In the genomic region with DNA sequence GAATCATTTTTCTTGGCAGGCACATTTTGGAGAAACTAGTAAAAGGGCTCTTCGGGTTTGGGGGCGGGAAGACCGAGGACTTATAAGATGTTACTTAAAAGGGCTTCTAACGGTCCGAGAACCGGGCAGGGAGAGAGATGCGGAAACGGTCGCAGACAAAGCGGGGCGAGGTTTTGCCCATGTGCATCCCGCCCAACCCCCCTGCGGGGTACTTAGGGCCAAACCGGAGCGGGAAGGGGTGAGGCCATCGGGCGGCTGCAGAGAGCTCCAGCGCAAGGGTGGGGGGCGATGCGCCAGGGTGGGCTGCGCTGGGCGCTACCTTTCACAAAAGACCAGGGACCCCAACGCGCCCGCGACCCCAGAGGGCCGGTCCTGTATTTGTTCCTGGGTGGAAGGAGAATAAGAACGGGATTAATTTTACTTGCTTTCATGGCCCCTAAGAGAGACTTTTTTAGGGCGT, we compare ENCODE assay signal across 8 cellular contexts. TPM values are rescaled to one million over a fixed set of nuclear protein-coding genes. Genes with fewer than 3 reads are reported as not detected.
DNase-seq lines count a peak whose midpoint lies in the region; ATAC-seq and TF ChIP-seq lines count a peak whose summit lies in the region.

No MANE protein-coding gene starts in this region.

- H4K5ac ChIP-seq in IMR-90 (ENCODE audit: low read depth, low read length): peak overlapping the region; percentile 80

- peak overlapping the region; percentile 53 for H2BK120ac ChIP-seq in IMR-90 (ENCODE audit: low read depth, low read length)

- BruUV-seq in IMR-90 (replicated peaks; lab: Mats Ljungman, UMichigan): no TSS peak

- H2BK20ac ChIP-seq in IMR-90 (ENCODE audit: low read depth, low read length): no peak overlapping the region

- peak overlapping the region; percentile 98 for H3K14ac ChIP-seq in IMR-90 (replicated peaks; ENCODE audit: low read depth, low read length)

- H2BK5ac ChIP-seq in IMR-90 (ENCODE audit: low read depth, low read length, poor library complexity, severe bottlenecking): peak overlapping the region; percentile 91

- H3K9me3 Mint-ChIP-seq in activated naive CD4-positive, alpha-beta T cell treated with anti-CD3 and anti-CD28 coated beads, Interleukin-2, amount 50 U/mL, for 24 hours: no peaks in the 10 kb centered on the region
- H3K9me3 Mint-ChIP-seq in osteocyte (ENCODE audit: unreplicated experiment): no peaks in the 10 kb centered on the region

- peaks cover 24% of the 10 kb centered on the region for H3K36me3 Mint-ChIP-seq in activated naive CD4-positive, alpha-beta T cell treated with anti-CD3 and anti-CD28 coated beads, Interleukin-2, amount 50 U/mL, for 24 hours
- peaks cover 43% of the 10 kb centered on the region for H3K36me3 Mint-ChIP-seq in osteocyte (ENCODE audit: unreplicated experiment)

- H3K27ac Mint-ChIP-seq in activated naive CD4-positive, alpha-beta T cell treated with anti-CD3 and anti-CD28 coated beads, Interleukin-2, amount 50 U/mL, for 24 hours: peak overlapping the region; percentile 95
- H3K27ac Mint-ChIP-seq in osteocyte (ENCODE audit: unreplicated experiment): peak overlapping the region; percentile 96

- dilution Hi-C loops in IMR-90 (cut with HindIII; ENCODE audit: low sequenced_read_pairs, unreplicated experiment): no loop called here

- POLR2A ChIA-PET in IMR-90 (lab: Charles Lee; ENCODE audit: unreplicated experiment): interaction anchor here (0.6 to 1.9 kb wide), 8 partner anchors 25 to 1356 kb away, joined by 3 to 6 read pairs (median 5); no protein-coding TSS in a partner anchor
- POLR2A ChIA-PET in RWPE1 (lab: Yijun Ruan, JAX; ENCODE audit: low non-redundant PET): interaction anchor here (1.0 to 1.2 kb wide), 2 partner anchors 33 to 35 kb away, joined by 3 to 4 read pairs; no protein-coding TSS in a partner anchor

- no peaks in the 10 kb centered on the region for H3K27me3 ChIP-seq in IMR-90 (ENCODE audit: control insufficient read depth, insufficient read depth, low read length)

- H3K18ac ChIP-seq in IMR-90 (ENCODE audit: low read depth, low read length): peak overlapping the region; percentile 35

- peak overlapping the region; percentile 97 for H3K9ac ChIP-seq in IMR-90 (ENCODE audit: low read depth, low read length)

- no peak for TF ChIP-seq POLR2A in IMR-90 (IDR thresholded peaks at IDR 0.05; ENCODE audit: low read depth, low read length)

- in situ Hi-C loops in IMR-90 (cut with MboI; ENCODE audit: low sequenced_read_pairs): loop anchor here (5.0 kb wide), 1 partner anchor 38 kb away; no protein-coding TSS in a partner anchor

- peak overlapping the region; percentile 100 for H3K56ac ChIP-seq in IMR-90 (ENCODE audit: extremely low read depth, insufficient read depth, low read length)

- no peaks in the 10 kb centered on the region for H3K9me3 ChIP-seq in IMR-90 (ENCODE audit: control insufficient read depth, insufficient read depth, low read length)

- WGBS in IMR-90 (ENCODE audit: extremely low coverage in 2 of 2, insufficient read length in 1 of 2), 2 experiments: 0% methylated on average over 7 of the region's 29 CpGs; no CpG with 5 or more reads in 1 of the 2 experiments

- peak overlapping the region; percentile 85 for H3K23ac ChIP-seq in IMR-90 (ENCODE audit: low read depth, low read length)

- ATAC-seq in IMR-90 (ENCODE audit: low read depth) (no peak), Right ventricle myocardium inferior (peak; percentile 11)

- no peak overlapping the region for H2BK15ac ChIP-seq in IMR-90 (ENCODE audit: low read depth, low read length)

- H2AK9ac ChIP-seq in IMR-90 (replicated peaks; ENCODE audit: low read depth, low read length, poor library complexity): peak overlapping the region; percentile 95

- peaks cover 60% of the 10 kb centered on the region for H3K4me1 Mint-ChIP-seq in activated naive CD4-positive, alpha-beta T cell treated with anti-CD3 and anti-CD28 coated beads, Interleukin-2, amount 50 U/mL, for 24 hours
- H3K4me1 Mint-ChIP-seq in osteocyte (ENCODE audit: unreplicated experiment): peaks cover 64% of the 10 kb centered on the region

- peaks cover 44% of the 10 kb centered on the region for H4K20me1 ChIP-seq in IMR-90 (ENCODE audit: insufficient read depth, low read length)

- H3K27me3 Mint-ChIP-seq in activated naive CD4-positive, alpha-beta T cell treated with anti-CD3 and anti-CD28 coated beads, Interleukin-2, amount 50 U/mL, for 24 hours: no peaks in the 10 kb centered on the region
- H3K27me3 Mint-ChIP-seq in osteocyte (ENCODE audit: unreplicated experiment): no peaks in the 10 kb centered on the region

- H4K91ac ChIP-seq in IMR-90 (ENCODE audit: insufficient read depth, low read depth, low read length): peak overlapping the region; percentile 84

- peak overlapping the region; percentile 88 for H3K4ac ChIP-seq in IMR-90 (ENCODE audit: low read depth, low read length)

- H3K9me1 ChIP-seq in IMR-90 (ENCODE audit: insufficient read depth, low read length): peaks cover 7% of the 10 kb centered on the region

- H3K27ac ChIP-seq in IMR-90 (ENCODE audit: insufficient read depth, low read length): peak overlapping the region; percentile 98
- peak overlapping the region; percentile 99 for H3K27ac ChIP-seq in RWPE1

- peaks cover 5% of the 10 kb centered on the region for H3K4me1 ChIP-seq in IMR-90 (ENCODE audit: control insufficient read depth, insufficient read depth, low read length)

- TF ChIP-seq RAD21 in IMR-90 (IDR thresholded peaks at IDR 0.05; ENCODE audit: low read length): no peak

- TF ChIP-seq CTCF in IMR-90 (conservative IDR thresholded peaks at IDR 0.05; ENCODE audit: low read depth, low read length) (no peak), RWPE1 (conservative IDR thresholded peaks at IDR 0.05; ENCODE audit: low read depth) (no peak), osteocyte (IDR thresholded peaks at IDR 0.05) (no peak)

- peak overlapping the region; percentile 87 for H2AK5ac ChIP-seq in IMR-90 (ENCODE audit: low read depth, low read length)

- intact Hi-C loops in IMR-90 (cut with micrococcal nuclease) (loop anchor here (1.0 to 2.0 kb wide), 2 partner anchors 38 to 104 kb away; a partner anchor contains a TSS), Right ventricle myocardium inferior (cut with DNase I) (loop anchor here (1.0 to 10.0 kb wide), 5 partner anchors 22 to 236 kb away; a partner anchor contains a TSS)

- H3K4me2 ChIP-seq in IMR-90 (ENCODE audit: low read depth, low read length): peak overlapping the region; percentile 43; the same call in 1 of the 2 replicates

- DNase-seq in CD1c-positive myeloid dendritic cell (ENCODE audit: extremely low spot score) (peak; percentile 63), IMR-90 (peak; percentile 32), RWPE1 (ENCODE audit: low spot score) (peak; percentile 41), Right ventricle myocardium inferior (ENCODE audit: missing footprints) (peak; percentile 79), osteocyte (ENCODE audit: extremely low spot score, unreplicated experiment) (no peak), kidney glomerular epithelial cell (lab: John Stamatoyannopoulos, UW) (no peak), HPDE6-E6E7 (ENCODE audit: extremely low spot score) (no peak)

- H4K8ac ChIP-seq in IMR-90 (ENCODE audit: low read depth in 2 of 2, low read length in 2 of 2): peak overlapping the region; percentile 49 to 79

- peaks cover 34% of the 10 kb centered on the region for H3K36me3 ChIP-seq in IMR-90 (ENCODE audit: control insufficient read depth, insufficient read depth, low read length)

- peak overlapping the region; percentile 98 for H3K4me3 Mint-ChIP-seq in activated naive CD4-positive, alpha-beta T cell treated with anti-CD3 and anti-CD28 coated beads, Interleukin-2, amount 50 U/mL, for 24 hours
- peak overlapping the region; percentile 96 for H3K4me3 Mint-ChIP-seq in osteocyte (ENCODE audit: unreplicated experiment)

- H2AFZ ChIP-seq in IMR-90 (replicated peaks; ENCODE audit: low read length, poor library complexity): no peak overlapping the region

- CTCF ChIA-PET in IMR-90 (lab: Yijun Ruan, JAX) (interaction anchor here (1.7 kb wide), 1 partner anchor 40 kb away, joined by 3 read pairs; no protein-coding TSS in a partner anchor), RWPE1 (lab: Yijun Ruan, JAX) (interaction anchor here (1.1 to 2.0 kb wide), 3 partner anchors 32 to 48 kb away, joined by 3 to 7 read pairs (median 5); a partner anchor contains a TSS)

- H3K79me1 ChIP-seq in IMR-90 (ENCODE audit: low read depth in 1 of 2, low read length in 2 of 2): peaks cover 17 to 43% of the 10 kb centered on the region in 2 experiments

- peak overlapping the region; percentile 68 for H3K4me3 ChIP-seq in IMR-90 (ENCODE audit: insufficient read depth, low read depth, low read length)

RNA-seq across cellular contexts. Expression of a gene that starts 0.6 kb away (rescaled TPM):
- total RNA-seq in IMR-90 (2012; rRNA removed) (1,207 and 1,401 TPM in 2 replicates), Right ventricle myocardium inferior (254 TPM), osteocyte (725 and 729 TPM in 2 replicates)
- 2,004 and 2,008 TPM in 2 replicates for polyA plus RNA-seq in IMR-90 (2012; rRNA removed)
- 811 and 1,574 TPM in 2 replicates for polyA plus RNA-seq in IMR-90 (2012; cell fraction: cytosol; rRNA removed)
- 419 and 725 TPM in 2 replicates for polyA plus RNA-seq in IMR-90 (2012; cell fraction: nucleus; rRNA removed; ENCODE audit: low replicate concordance)

RNA-seq across cellular contexts. Expression of a gene that starts 3.7 kb away (rescaled TPM):
- total RNA-seq in IMR-90 (2012; rRNA removed): 3.6 and 4.5 TPM in 2 replicates
- 12.1 and 12.4 TPM in 2 replicates for polyA plus RNA-seq in IMR-90 (2012; rRNA removed)
- polyA plus RNA-seq in IMR-90 (2012; cell fraction: cytosol; rRNA removed): 6.0 and 8.0 TPM in 2 replicates
- polyA plus RNA-seq in IMR-90 (2012; cell fraction: nucleus; rRNA removed; ENCODE audit: low replicate concordance): 30.2 and 33.9 TPM in 2 replicates
- total RNA-seq in Right ventricle myocardium inferior: 13.1 TPM
- 37.7 and 40.1 TPM in 2 replicates for total RNA-seq in osteocyte

RNA-seq across cellular contexts. Expression of a gene that starts 21.7 kb away (rescaled TPM):
- total RNA-seq in IMR-90 (2012; rRNA removed) (96.2 and 104 TPM in 2 replicates), Right ventricle myocardium inferior (240 TPM), osteocyte (86.8 and 88.1 TPM in 2 replicates)
- 161 and 162 TPM in 2 replicates for polyA plus RNA-seq in IMR-90 (2012; rRNA removed)
- 135 and 169 TPM in 2 replicates for polyA plus RNA-seq in IMR-90 (2012; cell fraction: cytosol; rRNA removed)
- polyA plus RNA-seq in IMR-90 (2012; cell fraction: nucleus; rRNA removed; ENCODE audit: low replicate concordance): 193 and 211 TPM in 2 replicates

RNA-seq across cellular contexts. Expression of a gene that starts 23.6 kb away (rescaled TPM):
- total RNA-seq in IMR-90 (2012; rRNA removed): 38.4 and 65.8 TPM in 2 replicates
- 159 and 163 TPM in 2 replicates for polyA plus RNA-seq in IMR-90 (2012; rRNA removed)
- 156 and 229 TPM in 2 replicates for polyA plus RNA-seq in IMR-90 (2012; cell fraction: cytosol; rRNA removed)
- polyA plus RNA-seq in IMR-90 (2012; cell fraction: nucleus; rRNA removed; ENCODE audit: low replicate concordance): 349 and 418 TPM in 2 replicates
- 19.2 TPM for total RNA-seq in Right ventricle myocardium inferior
- 395 and 418 TPM in 2 replicates for total RNA-seq in osteocyte

RNA-seq across cellular contexts. Expression of a gene that starts 30.0 kb away (rescaled TPM):
- total RNA-seq in IMR-90 (2012; rRNA removed) (1.7 and 2.2 TPM in 2 replicates), Right ventricle myocardium inferior (5.7 TPM), osteocyte (28.1 and 31.5 TPM in 2 replicates)
- polyA plus RNA-seq in IMR-90 (2012; rRNA removed): 27.0 and 29.1 TPM in 2 replicates
- polyA plus RNA-seq in IMR-90 (2012; cell fraction: cytosol; rRNA removed): 21.0 and 21.9 TPM in 2 replicates
- polyA plus RNA-seq in IMR-90 (2012; cell fraction: nucleus; rRNA removed; ENCODE audit: low replicate concordance): 15.5 and 15.8 TPM in 2 replicates

Comparison
In these comparisons a context has a peak if more than half of its experiments do, and no peak if none do; other contexts are left out.
1. DNase-seq: peak in CD1c-positive myeloid dendritic cell (single experiment), IMR-90 (single experiment), RWPE1 (single experiment) and Right ventricle myocardium inferior (single experiment); none in osteocyte (single experiment), kidney glomerular epithelial cell (single experiment) and HPDE6-E6E7 (single experiment).